ENCODE assay signal across 1 cellular context in the genomic region with DNA sequence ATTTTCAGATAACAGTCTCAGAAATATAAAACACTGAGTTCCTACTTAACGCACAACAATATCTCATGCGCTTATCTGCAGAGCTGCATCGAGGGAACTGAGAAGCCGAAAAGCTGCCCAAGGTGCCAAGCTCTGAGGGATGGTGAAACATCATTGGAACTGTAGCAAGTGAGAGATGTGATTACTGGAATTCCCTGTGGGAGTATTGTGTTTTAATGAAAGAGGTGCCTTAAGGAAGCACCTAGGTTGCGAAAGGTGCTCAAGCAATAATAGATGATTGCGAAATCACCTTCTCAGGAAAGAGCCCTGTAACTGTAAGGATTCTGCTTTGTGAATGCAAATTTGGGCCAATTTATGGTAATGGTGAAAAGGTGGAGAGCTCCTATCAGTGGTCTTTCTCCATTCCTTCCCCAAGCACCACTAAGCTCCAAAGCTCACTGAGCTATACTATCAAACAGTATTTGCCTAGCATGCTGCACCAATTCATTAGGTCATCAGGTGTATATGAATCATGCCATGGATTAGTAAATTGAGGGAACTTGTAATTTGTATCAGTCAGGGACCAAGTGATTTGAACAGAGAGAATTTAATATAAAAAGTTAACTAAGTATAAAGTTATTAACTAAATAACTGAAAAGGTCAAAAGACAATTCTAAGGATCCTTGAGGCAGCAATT.
TF ChIP-seq lines count a peak whose summit lies in the region.

No MANE protein-coding gene starts in this region.

TF ChIP-seq in GM23338, 12 proteins besides CTCF, POLR2A, EP300 and RAD21 (continued from another document):
- TF ChIP-seq, protein P1, sequence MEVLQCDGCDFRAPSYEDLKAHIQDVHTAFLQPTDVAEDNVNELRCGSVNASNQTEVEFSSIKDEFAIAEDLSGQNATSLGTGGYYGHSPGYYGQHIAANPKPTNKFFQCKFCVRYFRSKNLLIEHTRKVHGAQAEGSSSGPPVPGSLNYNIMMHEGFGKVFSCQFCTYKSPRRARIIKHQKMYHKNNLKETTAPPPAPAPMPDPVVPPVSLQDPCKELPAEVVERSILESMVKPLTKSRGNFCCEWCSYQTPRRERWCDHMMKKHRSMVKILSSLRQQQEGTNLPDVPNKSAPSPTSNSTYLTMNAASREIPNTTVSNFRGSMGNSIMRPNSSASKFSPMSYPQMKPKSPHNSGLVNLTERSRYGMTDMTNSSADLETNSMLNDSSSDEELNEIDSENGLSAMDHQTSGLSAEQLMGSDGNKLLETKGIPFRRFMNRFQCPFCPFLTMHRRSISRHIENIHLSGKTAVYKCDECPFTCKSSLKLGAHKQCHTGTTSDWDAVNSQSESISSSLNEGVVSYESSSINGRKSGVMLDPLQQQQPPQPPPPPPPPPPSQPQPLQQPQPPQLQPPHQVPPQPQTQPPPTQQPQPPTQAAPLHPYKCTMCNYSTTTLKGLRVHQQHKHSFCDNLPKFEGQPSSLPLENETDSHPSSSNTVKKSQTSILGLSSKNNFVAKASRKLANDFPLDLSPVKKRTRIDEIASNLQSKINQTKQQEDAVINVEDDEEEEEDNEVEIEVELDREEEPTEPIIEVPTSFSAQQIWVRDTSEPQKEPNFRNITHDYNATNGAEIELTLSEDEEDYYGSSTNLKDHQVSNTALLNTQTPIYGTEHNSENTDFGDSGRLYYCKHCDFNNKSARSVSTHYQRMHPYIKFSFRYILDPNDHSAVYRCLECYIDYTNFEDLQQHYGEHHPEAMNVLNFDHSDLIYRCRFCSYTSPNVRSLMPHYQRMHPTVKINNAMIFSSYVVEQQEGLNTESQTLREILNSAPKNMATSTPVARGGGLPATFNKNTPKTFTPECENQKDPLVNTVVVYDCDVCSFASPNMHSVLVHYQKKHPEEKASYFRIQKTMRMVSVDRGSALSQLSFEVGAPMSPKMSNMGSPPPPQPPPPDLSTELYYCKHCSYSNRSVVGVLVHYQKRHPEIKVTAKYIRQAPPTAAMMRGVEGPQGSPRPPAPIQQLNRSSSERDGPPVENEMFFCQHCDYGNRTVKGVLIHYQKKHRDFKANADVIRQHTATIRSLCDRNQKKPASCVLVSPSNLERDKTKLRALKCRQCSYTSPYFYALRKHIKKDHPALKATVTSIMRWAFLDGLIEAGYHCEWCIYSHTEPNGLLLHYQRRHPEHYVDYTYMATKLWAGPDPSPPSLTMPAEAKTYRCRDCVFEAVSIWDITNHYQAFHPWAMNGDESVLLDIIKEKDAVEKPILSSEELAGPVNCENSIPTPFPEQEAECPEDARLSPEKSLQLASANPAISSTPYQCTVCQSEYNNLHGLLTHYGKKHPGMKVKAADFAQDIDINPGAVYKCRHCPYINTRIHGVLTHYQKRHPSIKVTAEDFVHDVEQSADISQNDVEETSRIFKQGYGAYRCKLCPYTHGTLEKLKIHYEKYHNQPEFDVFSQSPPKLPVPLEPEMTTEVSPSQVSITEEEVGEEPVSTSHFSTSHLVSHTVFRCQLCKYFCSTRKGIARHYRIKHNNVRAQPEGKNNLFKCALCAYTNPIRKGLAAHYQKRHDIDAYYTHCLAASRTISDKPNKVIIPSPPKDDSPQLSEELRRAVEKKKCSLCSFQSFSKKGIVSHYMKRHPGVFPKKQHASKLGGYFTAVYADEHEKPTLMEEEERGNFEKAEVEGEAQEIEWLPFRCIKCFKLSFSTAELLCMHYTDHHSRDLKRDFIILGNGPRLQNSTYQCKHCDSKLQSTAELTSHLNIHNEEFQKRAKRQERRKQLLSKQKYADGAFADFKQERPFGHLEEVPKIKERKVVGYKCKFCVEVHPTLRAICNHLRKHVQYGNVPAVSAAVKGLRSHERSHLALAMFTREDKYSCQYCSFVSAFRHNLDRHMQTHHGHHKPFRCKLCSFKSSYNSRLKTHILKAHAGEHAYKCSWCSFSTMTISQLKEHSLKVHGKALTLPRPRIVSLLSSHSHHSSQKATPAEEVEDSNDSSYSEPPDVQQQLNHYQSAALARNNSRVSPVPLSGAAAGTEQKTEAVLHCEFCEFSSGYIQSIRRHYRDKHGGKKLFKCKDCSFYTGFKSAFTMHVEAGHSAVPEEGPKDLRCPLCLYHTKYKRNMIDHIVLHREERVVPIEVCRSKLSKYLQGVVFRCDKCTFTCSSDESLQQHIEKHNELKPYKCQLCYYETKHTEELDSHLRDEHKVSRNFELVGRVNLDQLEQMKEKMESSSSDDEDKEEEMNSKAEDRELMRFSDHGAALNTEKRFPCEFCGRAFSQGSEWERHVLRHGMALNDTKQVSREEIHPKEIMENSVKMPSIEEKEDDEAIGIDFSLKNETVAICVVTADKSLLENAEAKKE (CRISPR knock-in tag; IDR thresholded peaks at IDR 0.05): no peak
- TF ChIP-seq NANOG (IDR thresholded peaks at IDR 0.05; ENCODE audit: borderline replicate concordance): no peak
- TF ChIP-seq STAT1 (IDR thresholded peaks at IDR 0.05; ENCODE audit: unreplicated experiment): no peak
- no peak for TF ChIP-seq JUNB (IDR thresholded peaks at IDR 0.05; ENCODE audit: unreplicated experiment)
- no peak for TF ChIP-seq ZNF331 (CRISPR knock-in tag; IDR thresholded peaks at IDR 0.05; ENCODE audit: low read depth)
- TF ChIP-seq EZH2phosphoT487 (IDR thresholded peaks at IDR 0.05; ENCODE audit: unreplicated experiment): no peak
- TF ChIP-seq, protein P2, sequence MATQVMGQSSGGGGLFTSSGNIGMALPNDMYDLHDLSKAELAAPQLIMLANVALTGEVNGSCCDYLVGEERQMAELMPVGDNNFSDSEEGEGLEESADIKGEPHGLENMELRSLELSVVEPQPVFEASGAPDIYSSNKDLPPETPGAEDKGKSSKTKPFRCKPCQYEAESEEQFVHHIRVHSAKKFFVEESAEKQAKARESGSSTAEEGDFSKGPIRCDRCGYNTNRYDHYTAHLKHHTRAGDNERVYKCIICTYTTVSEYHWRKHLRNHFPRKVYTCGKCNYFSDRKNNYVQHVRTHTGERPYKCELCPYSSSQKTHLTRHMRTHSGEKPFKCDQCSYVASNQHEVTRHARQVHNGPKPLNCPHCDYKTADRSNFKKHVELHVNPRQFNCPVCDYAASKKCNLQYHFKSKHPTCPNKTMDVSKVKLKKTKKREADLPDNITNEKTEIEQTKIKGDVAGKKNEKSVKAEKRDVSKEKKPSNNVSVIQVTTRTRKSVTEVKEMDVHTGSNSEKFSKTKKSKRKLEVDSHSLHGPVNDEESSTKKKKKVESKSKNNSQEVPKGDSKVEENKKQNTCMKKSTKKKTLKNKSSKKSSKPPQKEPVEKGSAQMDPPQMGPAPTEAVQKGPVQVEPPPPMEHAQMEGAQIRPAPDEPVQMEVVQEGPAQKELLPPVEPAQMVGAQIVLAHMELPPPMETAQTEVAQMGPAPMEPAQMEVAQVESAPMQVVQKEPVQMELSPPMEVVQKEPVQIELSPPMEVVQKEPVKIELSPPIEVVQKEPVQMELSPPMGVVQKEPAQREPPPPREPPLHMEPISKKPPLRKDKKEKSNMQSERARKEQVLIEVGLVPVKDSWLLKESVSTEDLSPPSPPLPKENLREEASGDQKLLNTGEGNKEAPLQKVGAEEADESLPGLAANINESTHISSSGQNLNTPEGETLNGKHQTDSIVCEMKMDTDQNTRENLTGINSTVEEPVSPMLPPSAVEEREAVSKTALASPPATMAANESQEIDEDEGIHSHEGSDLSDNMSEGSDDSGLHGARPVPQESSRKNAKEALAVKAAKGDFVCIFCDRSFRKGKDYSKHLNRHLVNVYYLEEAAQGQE (IDR thresholded peaks at IDR 0.05; ENCODE audit: unreplicated experiment): no peak
- TF ChIP-seq POLR2AphosphoS5 (IDR thresholded peaks at IDR 0.05; ENCODE audit: low read depth): no peak
